In genomic region chr13:30713133-30713532, GRCh38 we compare ENCODE assay signal across 10 cellular contexts. TPM values are rescaled to one million over a fixed set of nuclear protein-coding genes. Genes with fewer than 3 reads are reported as not detected.
DNase-seq lines count a peak whose midpoint lies in the region; ATAC-seq and TF ChIP-seq lines count a peak whose summit lies in the region.
"Had no signal": no experiment of that assay in that cellular context is flagged by ENCODE, and none has a peak within 500 bp of the region (broad histone marks: within the 10 kb centered on the region; RNA-seq: fewer than 3 reads in every experiment).

No MANE protein-coding gene starts in this region.

- H3K4me1 Mint-ChIP-seq in Calu3 (ENCODE audit: low read depth, unreplicated experiment): peaks cover 12% of the 10 kb centered on the region
- H3K4me1 Mint-ChIP-seq in naive thymus-derived CD4-positive, alpha-beta T cell: peaks cover 0 to 30% (median 0%) of the 10 kb centered on the region in 7 donors
- no peaks in the 10 kb centered on the region for H3K4me1 Mint-ChIP-seq in Caco-2 (ENCODE audit: low read depth, unreplicated experiment)
- H3K4me1 Mint-ChIP-seq in naive thymus-derived CD8-positive, alpha-beta T cell: peaks cover 0 to 16% (median 2%) of the 10 kb centered on the region in 4 donors

- POLR2A ChIA-PET in naive thymus-derived CD4-positive, alpha-beta T cell (lab: Charles Lee): no interaction called here
- POLR2A ChIA-PET in Caco-2 (lab: Charles Lee): no interaction called here
- POLR2A ChIA-PET in naive thymus-derived CD8-positive, alpha-beta T cell (lab: Charles Lee): no interaction called here

- no peaks in the 10 kb centered on the region for H3K36me3 Mint-ChIP-seq in Calu3 (ENCODE audit: insufficient read depth, unreplicated experiment)
- H3K36me3 Mint-ChIP-seq in naive thymus-derived CD4-positive, alpha-beta T cell: peaks cover 0 to 4% (median 0%) of the 10 kb centered on the region in 5 donors
- no peaks in the 10 kb centered on the region for H3K36me3 Mint-ChIP-seq in Caco-2 (ENCODE audit: insufficient read depth, unreplicated experiment)
- H3K36me3 Mint-ChIP-seq in naive thymus-derived CD8-positive, alpha-beta T cell: no peaks in the 10 kb centered on the region

- ATAC-seq in naive thymus-derived CD4-positive, alpha-beta T cell: peak; percentile 91
- ATAC-seq in naive thymus-derived CD8-positive, alpha-beta T cell: no peak

- TF ChIP-seq CTCF in Calu3 (IDR thresholded peaks at IDR 0.05; ENCODE audit: unreplicated experiment) (no peak), coronary artery (IDR thresholded peaks at IDR 0.05) (no peak), Caco-2 (IDR thresholded peaks at IDR 0.05; ENCODE audit: insufficient read depth in 1 of 2, low read depth in 1 of 2, low read length in 1 of 2, severe bottlenecking in 1 of 2, unreplicated experiment in 1 of 2) (no peak)

- H3K27ac Mint-ChIP-seq in Calu3 (ENCODE audit: unreplicated experiment) (no peak overlapping the region), Caco-2 (ENCODE audit: unreplicated experiment) (no peak overlapping the region)
- peak overlapping the region in 2 of 9 donors; percentile 65 to 82 for H3K27ac Mint-ChIP-seq in naive thymus-derived CD4-positive, alpha-beta T cell
- peak overlapping the region in 2 of 10 donors; percentile 30 to 79 for H3K27ac Mint-ChIP-seq in naive thymus-derived CD8-positive, alpha-beta T cell

- H3K27me3 Mint-ChIP-seq in Calu3 (ENCODE audit: unreplicated experiment): no peaks in the 10 kb centered on the region
- H3K27me3 Mint-ChIP-seq in naive thymus-derived CD4-positive, alpha-beta T cell: peaks cover 0 to 7% (median 0%) of the 10 kb centered on the region in 5 donors
- H3K27me3 Mint-ChIP-seq in Caco-2 (ENCODE audit: insufficient read depth, unreplicated experiment): no peaks in the 10 kb centered on the region
- peaks cover 0 to 9% (median 0%) of the 10 kb centered on the region in 5 donors for H3K27me3 Mint-ChIP-seq in naive thymus-derived CD8-positive, alpha-beta T cell

- DNase-seq in Calu3 (peak; percentile 10), NCI-H460 (ENCODE audit: extremely low read depth, low read depth) (peak; percentile 25), coronary artery (ENCODE audit: low spot score) (peak; percentile 73), Caco-2 (no peak), NCI-H2081 (lab: John Stamatoyannopoulos, UW) (no peak), DMS53 treated with DMSO at 0.1 percent for 48 hours (lab: John Stamatoyannopoulos, UW; ENCODE audit: unreplicated experiment) (no peak)
- no peak for DNase-seq in naive thymus-derived CD4-positive, alpha-beta T cell
- DNase-seq in naive thymus-derived CD8-positive, alpha-beta T cell: no peak
- DNase-seq: stimulated activated CD4-positive, alpha-beta T cell treated with anti-CD3 and anti-CD28 coated beads, Interleukin-4, amount 100 ng/mL, for 4 hours had no signal

- CTCF ChIA-PET in Calu3 (lab: Charles Lee) (no interaction called here), Caco-2 (lab: Charles Lee) (no interaction called here)
- CTCF ChIA-PET in naive thymus-derived CD4-positive, alpha-beta T cell (lab: Charles Lee): no interaction called here

- intact Hi-C loops in Calu3 (cut with micrococcal nuclease; ENCODE audit: unreplicated experiment) (no loop called here), Caco-2 (cut with micrococcal nuclease; ENCODE audit: unreplicated experiment) (no loop called here)
- intact Hi-C loops in naive thymus-derived CD4-positive, alpha-beta T cell (cut with micrococcal nuclease): no loop called here

- no peaks in the 10 kb centered on the region for H3K36me3 ChIP-seq in naive thymus-derived CD4-positive, alpha-beta T cell (ENCODE audit: control insufficient read depth in 2 of 3, insufficient read depth in 3 of 3, low read length in 3 of 3)
- H3K36me3 ChIP-seq in Caco-2 (ENCODE audit: control insufficient read depth, insufficient read depth, low read length): no peaks in the 10 kb centered on the region
- H3K36me3 ChIP-seq: cardiac muscle cell had no signal

- H3K4me3 ChIP-seq in coronary artery (no peak overlapping the region), Caco-2 (ENCODE audit: low read depth, low read length) (no peak overlapping the region)
- H3K4me3 ChIP-seq in naive thymus-derived CD4-positive, alpha-beta T cell (ENCODE audit: low read length): no peak overlapping the region
- H3K4me3 ChIP-seq: cardiac muscle cell had no signal

- H3K27ac ChIP-seq in coronary artery: peak overlapping the region in 1 of 2 donors; percentile 48
- no peak overlapping the region for H3K27ac ChIP-seq in naive thymus-derived CD4-positive, alpha-beta T cell (ENCODE audit: low read depth, low read length)
- H3K27ac ChIP-seq: cardiac muscle cell had no signal

- no peak overlapping the region for H3K4me3 Mint-ChIP-seq in Calu3 (ENCODE audit: low read depth, unreplicated experiment)
- no peak overlapping the region for H3K4me3 Mint-ChIP-seq in naive thymus-derived CD4-positive, alpha-beta T cell
- no peak overlapping the region for H3K4me3 Mint-ChIP-seq in Caco-2 (ENCODE audit: unreplicated experiment)
- H3K4me3 Mint-ChIP-seq in naive thymus-derived CD8-positive, alpha-beta T cell: no peak overlapping the region

- BruUV-seq in Calu3 (replicated peaks; lab: Mats Ljungman, UMichigan) (no TSS peak), Caco-2 (replicated peaks; lab: Mats Ljungman, UMichigan) (no TSS peak)

- H3K9me3 Mint-ChIP-seq in Calu3 (ENCODE audit: low read depth, unreplicated experiment) (no peaks in the 10 kb centered on the region), Caco-2 (ENCODE audit: unreplicated experiment) (no peaks in the 10 kb centered on the region)
- H3K9me3 Mint-ChIP-seq in naive thymus-derived CD4-positive, alpha-beta T cell: no peaks in the 10 kb centered on the region
- no peaks in the 10 kb centered on the region for H3K9me3 Mint-ChIP-seq in naive thymus-derived CD8-positive, alpha-beta T cell

- H3K9me3 ChIP-seq in naive thymus-derived CD4-positive, alpha-beta T cell (ENCODE audit: control insufficient read depth in 2 of 3, low read length in 3 of 3): no peaks in the 10 kb centered on the region
- no peaks in the 10 kb centered on the region for H3K9me3 ChIP-seq in Caco-2

- H3K4me1 ChIP-seq in naive thymus-derived CD4-positive, alpha-beta T cell (ENCODE audit: control insufficient read depth in 2 of 2, insufficient read depth in 2 of 2, low read length in 2 of 2): no peaks in the 10 kb centered on the region
- no peaks in the 10 kb centered on the region for H3K4me1 ChIP-seq in Caco-2

- H3K27me3 ChIP-seq in naive thymus-derived CD4-positive, alpha-beta T cell (ENCODE audit: control insufficient read depth in 2 of 2, insufficient read depth in 2 of 2, low read length in 2 of 2): no peaks in the 10 kb centered on the region
- H3K27me3 ChIP-seq in Caco-2 (replicated peaks; ENCODE audit: control insufficient read depth, insufficient read depth, low read length): no peaks in the 10 kb centered on the region
- H3K27me3 ChIP-seq: cardiac muscle cell had no signal

RNA-seq across cellular contexts. Expression of gene ALOX5AP, which starts 22.2 kb away (rescaled TPM):
- total RNA-seq in Calu3 (2022): not detected in 2 replicates
- total RNA-seq in NCI-H460 (2014; rRNA removed; shearing (Covaris generic)): not detected in 2 replicates
- not detected in 2 replicates for polyA plus RNA-seq in NCI-H460 (2014; cell fraction: nucleus; rRNA removed)
- 100 to 1,000 TPM in 1 of 5 experiments, 10 to 100 TPM in 4; 22.1 to 110 (median 24.4) TPM for total RNA-seq in naive thymus-derived CD4-positive, alpha-beta T cell
- 100 to 1,000 TPM; 190 to 198 TPM for polyA plus RNA-seq in naive thymus-derived CD4-positive, alpha-beta T cell
- total RNA-seq in Caco-2 (2022): 0.37 and 1.1 TPM in 2 replicates
- 10 to 100 TPM; 13.6 to 16.3 TPM for total RNA-seq in naive thymus-derived CD8-positive, alpha-beta T cell
- 100 to 1,000 TPM; 137 to 235 (median 142) TPM for polyA plus RNA-seq in naive thymus-derived CD8-positive, alpha-beta T cell
- total RNA-seq: cardiac muscle cell had no signal

Comparison
In these comparisons a context has a peak if more than half of its experiments do, and no peak if none do; other contexts are left out.
1. DNase-seq: peak in Calu3 (single experiment), NCI-H460 (single experiment) and coronary artery (single experiment); none in naive thymus-derived CD4-positive, alpha-beta T cell (0 of 9), Caco-2 (0 of 2), naive thymus-derived CD8-positive, alpha-beta T cell (0 of 10), NCI-H2081 (0 of 2) and DMS53 treated with DMSO at 0.1 percent for 48 hours (single experiment).